In genomic region chr18:54224379-54225014, GRCh38 we compare ENCODE assay signal across 8 cellular contexts. TPM values are rescaled to one million over a fixed set of nuclear protein-coding genes. Genes with fewer than 3 reads are reported as not detected.
DNase-seq lines count a peak whose midpoint lies in the region; ATAC-seq, FAIRE-seq and TF ChIP-seq lines count a peak whose summit lies in the region.

Gene MBD2 (minus strand): TSS chr18:54224669. CDS start chr18:54224559, 110 bp downstream.

- peak within 1 kb of the TSS; percentile 99 for H3K4me2 ChIP-seq in HepG2 (ENCODE audit: low read depth, low read length)

- H3K4me1 Mint-ChIP-seq in CD14-positive monocyte: peaks cover 44% of the 10 kb centered on the region

- peak within 1 kb of the TSS; percentile 85 to 96 (median 92) for H3K27ac Mint-ChIP-seq in CD14-positive monocyte

- H3K9ac ChIP-seq in HepG2 (ENCODE audit: insufficient read depth, low read depth, low read length): peak within 1 kb of the TSS; percentile 66

- ATAC-seq in GM19372 (IDR thresholded peaks at IDR 0.05; ENCODE audit: low read depth, unreplicated experiment) (peak; percentile 90), HG03558 (IDR thresholded peaks at IDR 0.05; ENCODE audit: extremely low read depth, unreplicated experiment) (peak; percentile 78), HepG2 (peak; percentile 98)

- intact Hi-C loops in CD14-positive monocyte (cut with micrococcal nuclease) (loop anchor here (2.0 to 10.0 kb wide), 3 partner anchors 44 to 133 kb away; partner anchors contain the start of genes C18orf54 (in 2 of the 2), POLI (in 2 of the 2) and STARD6 (in 2 of the 2)), HepG2 (cut with micrococcal nuclease; ENCODE audit: unreplicated experiment) (loop anchor here (1.0 to 2.0 kb wide), 4 partner anchors 22 to 132 kb away; partner anchors contain the start of genes C18orf54, POLI and STARD6)

- DNase-seq in CD14-positive monocyte (ENCODE audit: low spot score): peak; percentile 91
- DNase-seq in NCI-H748 treated with DMSO at 0.1 percent for 48 hours (lab: John Stamatoyannopoulos, UW): peak; percentile 89
- DNase-seq in activated CD4-positive, alpha-beta T cell treated with anti-CD3 and anti-CD28 coated beads, Interleukin-2, amount 50 U/mL, for 4 hours: peak; percentile 88 to 89
- peak; percentile 97 for DNase-seq in dermis blood vessel endothelial cell
- DNase-seq in HepG2 (ENCODE audit: low spot score): peak; percentile 93
- peak; percentile 93 for DNase-seq in stimulated activated CD4-positive, alpha-beta T cell treated with anti-CD3 and anti-CD28 coated beads, Interleukin-4, amount 100 ng/mL, for 1 hour

- peak within 1 kb of the TSS; percentile 92 to 93 for H3K4me3 Mint-ChIP-seq in CD14-positive monocyte

- TF ChIP-seq CTCF in CD14-positive monocyte (IDR thresholded peaks at IDR 0.05) (no peak), HepG2 (CRISPR knock-in tag; IDR thresholded peaks at IDR 0.05) (peak; percentile 76)

- CTCF ChIA-PET in HepG2 (lab: Yijun Ruan, JAX; ENCODE audit: low intra/inter-chr PET ratio, low total read pairs): interaction anchor here (1.1 kb wide), 1 partner anchor 46 kb away, joined by 9 read pairs; the partner anchor contains the start of gene POLI

- TF ChIP-seq RAD21 in HepG2 (CRISPR knock-in tag; IDR thresholded peaks at IDR 0.05): no peak

- H3K9me3 ChIP-seq in HepG2 (ENCODE audit: low read length): no peaks in the 10 kb centered on the region

- H3K4me1 ChIP-seq in HepG2 (ENCODE audit: insufficient read depth, low read length): peaks cover 59% of the 10 kb centered on the region

- POLR2A ChIA-PET in HepG2 (lab: Yijun Ruan, JAX): interaction anchor here (0.8 to 1.7 kb wide), 5 partner anchors 13 to 46 kb away, joined by 4 to 21 read pairs (median 5); partner anchors contain the start of gene POLI

- peaks cover 0 to 3% (median 0%) of the 10 kb centered on the region in 7 donors for H3K9me3 Mint-ChIP-seq in CD14-positive monocyte

- peaks cover 5 to 10% of the 10 kb centered on the region in 2 donors for H3K36me3 Mint-ChIP-seq in CD14-positive monocyte

- H3K36me3 ChIP-seq in HepG2 (replicated peaks in 1 of 2; ENCODE audit: control insufficient read depth in 1 of 2, insufficient read depth in 2 of 2, low read length in 2 of 2): no peaks in the 10 kb centered on the region

- no peak for TF ChIP-seq EP300 in HepG2 (IDR thresholded peaks at IDR 0.05; ENCODE audit: low read depth in 2 of 2, low read length in 2 of 2)
- no peak for TF ChIP-seq EP300 in HepG2 (CRISPR knock-in tag; IDR thresholded peaks at IDR 0.05; ENCODE audit: borderline replicate concordance)

- H3K27ac ChIP-seq in HepG2 (ENCODE audit: extremely low read length, insufficient read depth, low read length): peak within 1 kb of the TSS; percentile 51

- TF ChIP-seq POLR2A in HepG2 (IDR thresholded peaks at IDR 0.05; ENCODE audit: insufficient read depth in 1 of 2, low read depth in 2 of 2, low read length in 2 of 2): peak; percentile 19 to 62; a peak in 2 of 4 replicates

- peak; percentile 12 for FAIRE-seq in HepG2 (lab: Jason Lieb, UNC)

- WGBS in HepG2 (ENCODE audit: low lambda C conversion rate): under 1% methylated on average over 8 of the region's 66 CpGs

- peaks cover 38% of the 10 kb centered on the region for H3K79me2 ChIP-seq in HepG2 (ENCODE audit: insufficient read depth, low read length)

- in situ Hi-C loops in HepG2 (cut with HindIII; ENCODE audit: extremely low pct_ligation_motif_present, low pct_unique_long_range_greater_than_20kb): loop anchor here (10.0 kb wide), 1 partner anchor 50 kb away; no protein-coding TSS in a partner anchor

- H3K4me3 ChIP-seq in HepG2 (replicated peaks in 1 of 3; ENCODE audit: insufficient read depth in 1 of 3, low read depth in 2 of 3, low read length in 3 of 3): peak within 1 kb of the TSS; percentile 63 to 76 (median 72)

- peaks cover 0 to 2% (median 0%) of the 10 kb centered on the region in 3 donors for H3K27me3 Mint-ChIP-seq in CD14-positive monocyte (ENCODE audit: low read depth in 3 of 3)

- peaks cover 15% of the 10 kb centered on the region; the same call in 1 of the 2 replicates for H4K20me1 ChIP-seq in HepG2 (ENCODE audit: insufficient read depth, low read length)

- H2AFZ ChIP-seq in HepG2 (ENCODE audit: low read length): peak within 1 kb of the TSS; percentile 58

- no TSS peak for BruUV-seq in HepG2 (replicated peaks; lab: Mats Ljungman, UMichigan)

- H3K27me3 ChIP-seq in HepG2 (ENCODE audit: control insufficient read depth in 1 of 2, insufficient read depth in 2 of 2, low read length in 2 of 2): no peaks in the 10 kb centered on the region

TF ChIP-seq in HepG2, 621 proteins besides CTCF, POLR2A, EP300 and RAD21 (continues in another document):
- peak in 1 of 2 experiments; percentile 70; a peak in 2 of 4 replicates for TF ChIP-seq HMGXB4 (CRISPR knock-in tag; IDR thresholded peaks at IDR 0.05; ENCODE audit: borderline replicate concordance in 1 of 2, low read depth in 1 of 2)
- 0 out of 2 replicates have a peak, but pooled peaks have one; percentile 27 for TF ChIP-seq ZBTB7A (CRISPR knock-in tag; IDR thresholded peaks at IDR 0.05)
- peak; percentile 54; the same call in 1 of the 2 replicates for TF ChIP-seq GATAD2A (CRISPR knock-in tag; IDR thresholded peaks at IDR 0.05)
- TF ChIP-seq KLF16 (CRISPR knock-in tag; IDR thresholded peaks at IDR 0.05): peak in 1 of 2 experiments; percentile 18; a peak in 1 of 4 replicates
- TF ChIP-seq KAT8 (CRISPR knock-in tag; IDR thresholded peaks at IDR 0.05): peak; percentile 82
- TF ChIP-seq SETDB1 (CRISPR knock-in tag; IDR thresholded peaks at IDR 0.05; ENCODE audit: borderline replicate concordance): no peak
- peak; percentile 55; the same call in 1 of the 2 replicates for TF ChIP-seq KDM3A (CRISPR knock-in tag; IDR thresholded peaks at IDR 0.05; ENCODE audit: low read depth)
- TF ChIP-seq TBX2 (CRISPR knock-in tag; IDR thresholded peaks at IDR 0.05; ENCODE audit: borderline replicate concordance): peak; percentile 70
- peak; percentile 37 for TF ChIP-seq MYC (CRISPR knock-in tag; IDR thresholded peaks at IDR 0.05; ENCODE audit: borderline replicate concordance)
- TF ChIP-seq ZNF839 (CRISPR knock-in tag; IDR thresholded peaks at IDR 0.05; ENCODE audit: borderline replicate concordance): no peak
- peak; percentile 66; the same call in 1 of the 2 replicates for TF ChIP-seq ZFY (CRISPR knock-in tag; IDR thresholded peaks at IDR 0.05)
- TF ChIP-seq ZNF598 (CRISPR knock-in tag; IDR thresholded peaks at IDR 0.05; ENCODE audit: borderline replicate concordance): 0 out of 2 replicates have a peak, but pooled peaks have one; percentile 44
- no peak for TF ChIP-seq SOX6 (IDR thresholded peaks at IDR 0.05)
- TF ChIP-seq SOX6 (CRISPR knock-in tag; IDR thresholded peaks at IDR 0.05): peak; percentile 50; the same call in 1 of the 2 replicates

RNA-seq across cellular contexts. Expression of gene MBD2, which starts in this region (rescaled TPM):
- polyA plus RNA-seq in CD14-positive monocyte (10 to 100 TPM; 11.6 to 25.2 TPM), HepG2 (2011; rRNA removed) (15.1 and 19.1 TPM in 2 replicates)
- total RNA-seq in dermis blood vessel endothelial cell (26.7 and 34.4 TPM in 2 replicates), HepG2 (2016; rRNA removed; fragmentation: Illumina TruSeq; extraction: Trizol) (38.5 and 48.6 TPM in 2 replicates)
- total RNA-seq in HepG2 (2016; cell fraction: cytosol; rRNA removed; fragmentation: Illumina TruSeq; extraction: Trizol; ENCODE audit: low read depth): 24.9 and 27.3 TPM in 2 replicates
- total RNA-seq in HepG2 (2016; cell fraction: insoluble cytoplasmic fraction; rRNA removed; fragmentation: Illumina TruSeq; extraction: Trizol): 29.4 and 38.2 TPM in 2 replicates
- 63.4 and 68.1 TPM in 2 replicates for total RNA-seq in HepG2 (2016; cell fraction: membrane; rRNA removed; fragmentation: Illumina TruSeq; extraction: Trizol)
- total RNA-seq in HepG2 (2016; cell fraction: nucleus; rRNA removed; fragmentation: Illumina TruSeq; extraction: Trizol): 10.7 and 13.6 TPM in 2 replicates
- 7.8 and 10.5 TPM in 2 replicates for polyA plus RNA-seq in HepG2 (2011; cell fraction: cytosol; rRNA removed)
- 7.1 and 7.5 TPM in 2 replicates for polyA plus RNA-seq in HepG2 (2011; cell fraction: nucleus; rRNA removed)
- 13.7 and 24.4 TPM in 2 replicates for polyA plus RNA-seq in HepG2 (2012)
- polyA plus RNA-seq in HepG2 (2016; cell fraction: cytosol; fragmentation: Illumina TruSeq; extraction: Trizol; ENCODE audit: low read depth): 46.2 and 46.3 TPM in 2 replicates
- 43.4 and 46.4 TPM in 2 replicates for polyA plus RNA-seq in HepG2 (2016; cell fraction: insoluble cytoplasmic fraction; fragmentation: Illumina TruSeq; extraction: Trizol; ENCODE audit: low read depth)
- polyA plus RNA-seq in HepG2 (2016; cell fraction: membrane; fragmentation: Illumina TruSeq; extraction: Trizol; ENCODE audit: low read depth): 55.8 and 75.8 TPM in 2 replicates
- polyA plus RNA-seq in HepG2 (2016; cell fraction: nucleus; fragmentation: Illumina TruSeq; extraction: Trizol; ENCODE audit: insufficient read depth, low read depth): 45.5 and 52.2 TPM in 2 replicates
- polyA minus RNA-seq in HepG2 (2011; rRNA and poly(A)+ RNA removed; ENCODE audit: low replicate concordance): 17.9 and 34.9 TPM in 2 replicates
- polyA minus RNA-seq in HepG2 (2011; cell fraction: cytosol; rRNA and poly(A)+ RNA removed): 18.2 and 30.0 TPM in 2 replicates
- polyA minus RNA-seq in HepG2 (2011; cell fraction: nucleus; rRNA and poly(A)+ RNA removed): 15.5 and 16.7 TPM in 2 replicates

Comparison
In these comparisons a context has a peak if more than half of its experiments do, and no peak if none do; other contexts are left out.
1. Peak in every context shown above with its lines: DNase-seq, ATAC-seq, H3K4me3 ChIP-seq and H3K27ac ChIP-seq.